In genomic region chr11:59151761-59152160, GRCh38 we compare ENCODE assay signal across 13 cellular contexts. TPM values are rescaled to one million over a fixed set of nuclear protein-coding genes. Genes with fewer than 3 reads are reported as not detected.
DNase-seq lines count a peak whose midpoint lies in the region; ATAC-seq, FAIRE-seq and TF ChIP-seq lines count a peak whose summit lies in the region.
"Had no signal": no experiment of that assay in that cellular context is flagged by ENCODE, and none has a peak within 500 bp of the region (broad histone marks: within the 10 kb centered on the region; RNA-seq: fewer than 3 reads in every experiment).

No MANE protein-coding gene starts in this region.

- no peaks in the 10 kb centered on the region for H3K27me3 Mint-ChIP-seq in activated CD8-positive, alpha-beta T cell treated with anti-CD3 and anti-CD28 coated beads for 36 hours
- H3K27me3 Mint-ChIP-seq: brain had no signal

- peaks cover 64% of the 10 kb centered on the region for H3K36me3 Mint-ChIP-seq in activated CD8-positive, alpha-beta T cell treated with anti-CD3 and anti-CD28 coated beads for 36 hours (ENCODE audit: low read depth)

- intact Hi-C loops in activated CD8-positive, alpha-beta T cell treated with anti-CD3 and anti-CD28 coated beads for 36 hours (cut with micrococcal nuclease): no loop called here
- intact Hi-C loops in uterus (cut with DNase I; ENCODE audit: low total_unique reads) (no loop called here), transverse colon (cut with DNase I; ENCODE audit: low total_unique reads) (no loop called here)

- no peaks in the 10 kb centered on the region for H3K9me3 Mint-ChIP-seq in activated CD8-positive, alpha-beta T cell treated with anti-CD3 and anti-CD28 coated beads for 36 hours
- H3K9me3 Mint-ChIP-seq: brain had no signal

- ATAC-seq in GM19395 (IDR thresholded peaks at IDR 0.05; ENCODE audit: unreplicated experiment) (peak; percentile 56), HG02981 (IDR thresholded peaks at IDR 0.05; ENCODE audit: unreplicated experiment) (peak; percentile 61)
- ATAC-seq in activated CD8-positive, alpha-beta T cell treated with anti-CD3 and anti-CD28 coated beads for 36 hours: peak; percentile 43
- ATAC-seq: left colon had no signal

- H3K27me3 ChIP-seq in uterus (no peaks in the 10 kb centered on the region), transverse colon (no peaks in the 10 kb centered on the region)
- H3K27me3 ChIP-seq: ovary had no signal

- in situ Hi-C loops in transverse colon (cut with MboI; ENCODE audit: low pct_ligation_motif_present in 1 of 4, low pct_unique_long_range_greater_than_20kb in 1 of 4, low sequenced_read_pairs in 3 of 4): loop anchor here in 1 of 4 donors (25.0 kb wide), 2 partner anchors 136 to 286 kb away; partner anchors contain the start of genes OR5A1 and OR5A2

- H3K4me3 ChIP-seq in uterus: no peak overlapping the region
- no peak overlapping the region for H3K4me3 ChIP-seq in transverse colon
- H3K4me3 ChIP-seq: ovary, PC-9 had no signal

- peaks cover 42% of the 10 kb centered on the region for H3K4me1 Mint-ChIP-seq in activated CD8-positive, alpha-beta T cell treated with anti-CD3 and anti-CD28 coated beads for 36 hours (ENCODE audit: low read depth)
- H3K4me1 Mint-ChIP-seq: brain had no signal

- no peak for DNase-seq in GM12891 (ENCODE audit: insufficient read length, low spot score)
- no peak for DNase-seq in activated CD8-positive, alpha-beta T cell treated with anti-CD3 and anti-CD28 coated beads for 36 hours
- no peak for DNase-seq in HCEC 1CT
- DNase-seq in kidney glomerular epithelial cell (lab: John Stamatoyannopoulos, UW): no peak
- no peak for DNase-seq in uterus
- no peak for DNase-seq in transverse colon
- DNase-seq: left colon, NCI-H187 treated with DMSO at 0.1 percent for 48 hours, ovary, PC-9 had no signal

- H3K4me3 Mint-ChIP-seq in activated CD8-positive, alpha-beta T cell treated with anti-CD3 and anti-CD28 coated beads for 36 hours: peak overlapping the region; percentile 55
- H3K4me3 Mint-ChIP-seq: brain had no signal

- 81 to 83% methylated on average over 1 of the region's 1 CpG for WGBS in transverse colon (ENCODE audit: low coverage in 1 of 2), 2 donors

- peak; percentile 13 for FAIRE-seq in GM12891 (lab: Jason Lieb, UNC)

- H3K36me3 ChIP-seq in uterus: no peaks in the 10 kb centered on the region
- peaks cover 0 to 7% (median 3%) of the 10 kb centered on the region in 4 donors for H3K36me3 ChIP-seq in transverse colon
- H3K36me3 ChIP-seq: ovary had no signal

- CTCF ChIA-PET in activated CD8-positive, alpha-beta T cell treated with anti-CD3 and anti-CD28 coated beads for 36 hours (lab: Charles Lee): interaction anchor here (0.8 to 4.9 kb wide), 7 partner anchors 8 to 94 kb away, joined by 3 to 21 read pairs (median 4); partner anchors contain the start of gene DTX4

- H3K27ac ChIP-seq in uterus (no peak overlapping the region), transverse colon (no peak overlapping the region)
- H3K27ac ChIP-seq: ovary, PC-9 had no signal

- no peak for TF ChIP-seq EP300 in transverse colon (IDR thresholded peaks at IDR 0.05; ENCODE audit: low read depth)

- H3K4me1 ChIP-seq in uterus (no peaks in the 10 kb centered on the region), transverse colon (peaks cover 0 to 6% (median 0%) of the 10 kb centered on the region in 4 donors)

- no peak for TF ChIP-seq CTCF in activated CD8-positive, alpha-beta T cell treated with anti-CD3 and anti-CD28 coated beads for 36 hours (IDR thresholded peaks at IDR 0.05)
- TF ChIP-seq CTCF in uterus (IDR thresholded peaks at IDR 0.05): no peak
- TF ChIP-seq CTCF in transverse colon (IDR thresholded peaks at IDR 0.05): no peak

- POLR2A ChIA-PET in activated CD8-positive, alpha-beta T cell treated with anti-CD3 and anti-CD28 coated beads for 36 hours (lab: Charles Lee): interaction anchor here (0.7 to 1.5 kb wide), 2 partner anchors 9 to 348 kb away, joined by 4 to 5 read pairs; partner anchors contain the start of gene FAM111A

- peak overlapping the region; percentile 91 for H3K27ac Mint-ChIP-seq in activated CD8-positive, alpha-beta T cell treated with anti-CD3 and anti-CD28 coated beads for 36 hours
- H3K27ac Mint-ChIP-seq: brain had no signal

- TF ChIP-seq POLR2A in GM12891 (IDR thresholded peaks at IDR 0.05; ENCODE audit: low read depth, low read length): no peak
- no peak for TF ChIP-seq POLR2A in uterus (IDR thresholded peaks at IDR 0.05)
- TF ChIP-seq POLR2A in transverse colon (IDR thresholded peaks at IDR 0.05): no peak

- H3K9me3 ChIP-seq in uterus (no peaks in the 10 kb centered on the region), transverse colon (no peaks in the 10 kb centered on the region)
- H3K9me3 ChIP-seq: ovary had no signal

TF ChIP-seq in GM12891, 5 proteins besides CTCF, POLR2A, EP300 and RAD21:
- no peak for TF ChIP-seq PAX5 (IDR thresholded peaks at IDR 0.05; ENCODE audit: insufficient read depth, low read length, severe bottlenecking)
- no peak for TF ChIP-seq POU2F2 (IDR thresholded peaks at IDR 0.05; ENCODE audit: low read depth, low read length)
- TF ChIP-seq SPI1 (IDR thresholded peaks at IDR 0.05; ENCODE audit: low read depth, low read length): no peak
- no peak for TF ChIP-seq TAF1 (IDR thresholded peaks at IDR 0.05; ENCODE audit: low read depth, low read length)

RNA-seq across cellular contexts. Expression of gene FAM111A, which starts 9.1 kb away (rescaled TPM):
- polyA plus RNA-seq in GM12891 (2012; ENCODE audit: low read depth, missing spikeins): 26.8 TPM
- total RNA-seq in activated CD8-positive, alpha-beta T cell treated with anti-CD3 and anti-CD28 coated beads for 36 hours: 10 to 100 TPM; 71.8 to 74.5 TPM
- total RNA-seq in uterus: 10 to 100 TPM in 3 of 4 donors, 1 to 10 TPM in 1; 7.2 to 65.2 (median 28.3) TPM
- 10 to 100 TPM; 17.6 to 62.1 (median 26.2) TPM for total RNA-seq in transverse colon

RNA-seq across cellular contexts. Expression of gene DTX4, which starts 20.2 kb away (rescaled TPM):
- polyA plus RNA-seq in GM12891 (2012; ENCODE audit: low read depth, missing spikeins): 24.8 TPM
- under 1 TPM; 0.16 to 0.29 TPM for total RNA-seq in activated CD8-positive, alpha-beta T cell treated with anti-CD3 and anti-CD28 coated beads for 36 hours
- 10 to 100 TPM in 1 of 4 donors, 1 to 10 TPM in 3; 3.2 to 17.8 (median 9.2) TPM for total RNA-seq in uterus
- total RNA-seq in transverse colon: 10 to 100 TPM; 61.3 to 95.3 (median 77.6) TPM

RNA-seq across cellular contexts. Expression of gene FAM111B, which starts 44.7 kb away (rescaled TPM):
- 24.7 TPM for polyA plus RNA-seq in GM12891 (2012; ENCODE audit: low read depth, missing spikeins)
- 10 to 100 TPM; 18.2 to 18.3 TPM for total RNA-seq in activated CD8-positive, alpha-beta T cell treated with anti-CD3 and anti-CD28 coated beads for 36 hours
- total RNA-seq in uterus: 10 to 100 TPM in 1 of 4 donors, not detected in 3; 18.5 TPM
- total RNA-seq in transverse colon: 1 to 10 TPM in 1 of 4 donors, under 1 TPM in 3; 0.37 to 1.7 (median 0.40) TPM
